8 cellular contexts compared by ENCODE assay signal in genomic region chr7:121395961-121396757, GRCh38. TPM values are rescaled to one million over a fixed set of nuclear protein-coding genes. Genes with fewer than 3 reads are reported as not detected.
DNase-seq lines count a peak whose midpoint lies in the region; TF ChIP-seq lines count a peak whose summit lies in the region.

Gene FAM3C, minus strand, starts transcription at chr7:121396308. Its CDS starts 13,339 bp downstream, at chr7:121382969.

- in situ Hi-C loops in SK-MEL-5 (cut with HindIII; ENCODE audit: low pct_unique_long_range_greater_than_20kb, low sequenced_read_pairs) = no loop called here

- peak; percentile 93 for TF ChIP-seq CTCF in MM.1S (IDR thresholded peaks at IDR 0.05; ENCODE audit: low read length)
- peak; percentile 89 to 99 for TF ChIP-seq CTCF in suprapubic skin (IDR thresholded peaks at IDR 0.05)

- H4K20me1 ChIP-seq in MM.1S (ENCODE audit: insufficient read depth, low read length) = no peaks in the 10 kb centered on the region

- H3K9me3 ChIP-seq in MM.1S (replicated peaks; ENCODE audit: insufficient read depth, low read length) = no peaks in the 10 kb centered on the region
- no peaks in the 10 kb centered on the region for H3K9me3 ChIP-seq in suprapubic skin

- peaks cover 15% of the 10 kb centered on the region for H3F3A ChIP-seq in MM.1S (ENCODE audit: insufficient read depth, low read length)

- H3K9ac ChIP-seq in MM.1S (ENCODE audit: low read length) = peak within 1 kb of the TSS; percentile 70

- peak within 1 kb of the TSS; percentile 88 for H3K27ac Mint-ChIP-seq in activated naive CD4-positive, alpha-beta T cell treated with anti-CD3 and anti-CD28 coated beads for 36 hours

- CTCF ChIA-PET in activated naive CD4-positive, alpha-beta T cell treated with anti-CD3 and anti-CD28 coated beads for 36 hours (lab: Charles Lee) = interaction anchor here (0.6 to 5.7 kb wide), 13 partner anchors 10 to 598 kb away, joined by 3 to 42 read pairs (median 5); no protein-coding TSS in a partner anchor

- intact Hi-C loops in activated naive CD4-positive, alpha-beta T cell treated with anti-CD3 and anti-CD28 coated beads for 36 hours (cut with micrococcal nuclease) = loop anchor here (1.0 to 10.0 kb wide), 8 partner anchors 11 to 749 kb away; partner anchors contain the start of genes AASS and ING3

- H3K4me2 ChIP-seq in MM.1S (ENCODE audit: low read depth, low read length) = peak within 1 kb of the TSS; percentile 78

- H3K4me1 ChIP-seq in MM.1S (ENCODE audit: low read length) (peaks cover 20% of the 10 kb centered on the region), suprapubic skin (peaks cover 26% of the 10 kb centered on the region)

- peaks cover 45% of the 10 kb centered on the region for H3K79me2 ChIP-seq in MM.1S (ENCODE audit: low read length)

- H3K9me3 Mint-ChIP-seq in activated naive CD4-positive, alpha-beta T cell treated with anti-CD3 and anti-CD28 coated beads for 36 hours = peaks cover 2% of the 10 kb centered on the region

- TF ChIP-seq EP300 in suprapubic skin (IDR thresholded peaks at IDR 0.05) = no peak

- TF ChIP-seq POLR2A in suprapubic skin (IDR thresholded peaks at IDR 0.05) = peak; percentile 48 to 81

- peak within 1 kb of the TSS; percentile 76 for H2AFZ ChIP-seq in MM.1S (ENCODE audit: low read length)

- 2% methylated on average over 28 of the region's 85 CpGs for WGBS in suprapubic skin

- H3K36me3 Mint-ChIP-seq in activated naive CD4-positive, alpha-beta T cell treated with anti-CD3 and anti-CD28 coated beads for 36 hours (ENCODE audit: low read depth) = peaks cover 11% of the 10 kb centered on the region

- H3K27ac ChIP-seq in MM.1S (ENCODE audit: low read length) (peak within 1 kb of the TSS; percentile 64; the same call in 1 of the 2 replicates), suprapubic skin (peak within 1 kb of the TSS; percentile 91)

- DNase-seq in GM04503 (ENCODE audit: low read depth) (peak; percentile 52), HCEC 1CT (peak; percentile 90), MM.1S (peak; percentile 96), SK-MEL-5 (ENCODE audit: low read depth, low spot score) (peak; percentile 94), germinal center (ENCODE audit: low spot score) (peak; percentile 91), nucleus accumbens (lab: John Stamatoyannopoulos, UW) (peak in 55 of 56 donors; percentile 39 to 95 (median 82)), suprapubic skin (ENCODE audit: low spot score in 2 of 2) (peak; percentile 93)
- DNase-seq in activated naive CD4-positive, alpha-beta T cell treated with anti-CD3 and anti-CD28 coated beads for 36 hours = peak; percentile 85

- peak within 1 kb of the TSS; percentile 68 for H3K4me3 ChIP-seq in MM.1S (ENCODE audit: low read length)
- H3K4me3 ChIP-seq in suprapubic skin = peak within 1 kb of the TSS; percentile 99

- peak within 1 kb of the TSS; percentile 82 for H3K4me3 Mint-ChIP-seq in activated naive CD4-positive, alpha-beta T cell treated with anti-CD3 and anti-CD28 coated beads for 36 hours

- peaks cover 3% of the 10 kb centered on the region; the same call in 1 of the 2 replicates for H3K36me3 ChIP-seq in MM.1S (replicated peaks; ENCODE audit: insufficient read depth, low read length)
- H3K36me3 ChIP-seq in suprapubic skin = no peaks in the 10 kb centered on the region

- no peaks in the 10 kb centered on the region for H3K27me3 ChIP-seq in MM.1S (replicated peaks; ENCODE audit: insufficient read depth, low read length)
- H3K27me3 ChIP-seq in suprapubic skin = no peaks in the 10 kb centered on the region

- no peaks in the 10 kb centered on the region for H3K27me3 Mint-ChIP-seq in activated naive CD4-positive, alpha-beta T cell treated with anti-CD3 and anti-CD28 coated beads for 36 hours (ENCODE audit: low read depth)

- H3K9me2 ChIP-seq in MM.1S (replicated peaks; ENCODE audit: insufficient read depth, low read length) = no peaks in the 10 kb centered on the region

- H3K4me1 Mint-ChIP-seq in activated naive CD4-positive, alpha-beta T cell treated with anti-CD3 and anti-CD28 coated beads for 36 hours (ENCODE audit: low read depth) = peaks cover 33% of the 10 kb centered on the region

RNA-seq across cellular contexts. Expression of gene FAM3C, which starts in this region (rescaled TPM):
- 56.7 and 63.1 TPM in 2 replicates for total RNA-seq in SK-MEL-5 (2014; rRNA removed; shearing (Covaris generic))
- 85.3 and 92.6 TPM in 2 replicates for polyA plus RNA-seq in SK-MEL-5 (2015; cell fraction: cytosol; rRNA removed)
- 57.3 and 67.5 TPM in 2 replicates for polyA plus RNA-seq in SK-MEL-5 (2015; cell fraction: nucleus; rRNA removed)
- 10 to 100 TPM; 11.5 to 13.9 TPM for total RNA-seq in activated naive CD4-positive, alpha-beta T cell treated with anti-CD3 and anti-CD28 coated beads for 36 hours
- total RNA-seq in suprapubic skin = 10 to 100 TPM; 31.8 to 39.1 (median 35.9) TPM

Comparison
In these comparisons a context has a peak if more than half of its experiments do, and no peak if none do; other contexts are left out.
1. Peak in every context shown above with its lines: DNase-seq, H3K4me3 ChIP-seq and H3K27ac ChIP-seq.